ENCODE assay signal across 8 cellular contexts in genomic region chr1:42456010-42456753, GRCh38. TPM values are rescaled to one million over a fixed set of nuclear protein-coding genes. Genes with fewer than 3 reads are reported as not detected.
DNase-seq lines count a peak whose midpoint lies in the region; ATAC-seq and TF ChIP-seq lines count a peak whose summit lies in the region.

PPCS (plus strand) TSS chr1:42456543; CDS start chr1:42456566, 23 bp downstream.
A gene with protein sequence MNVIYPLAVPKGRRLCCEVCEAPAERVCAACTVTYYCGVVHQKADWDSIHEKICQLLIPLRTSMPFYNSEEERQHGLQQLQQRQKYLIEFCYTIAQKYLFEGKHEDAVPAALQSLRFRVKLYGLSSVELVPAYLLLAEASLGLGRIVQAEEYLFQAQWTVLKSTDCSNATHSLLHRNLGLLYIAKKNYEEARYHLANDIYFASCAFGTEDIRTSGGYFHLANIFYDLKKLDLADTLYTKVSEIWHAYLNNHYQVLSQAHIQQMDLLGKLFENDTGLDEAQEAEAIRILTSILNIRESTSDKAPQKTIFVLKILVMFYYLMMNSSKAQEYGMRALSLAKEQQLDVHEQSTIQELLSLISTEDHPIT (minus strand): TSS chr1:42456022. CDS start chr1:42455997, 25 bp downstream.

- H3K27me3 ChIP-seq in DND-41 (ENCODE audit: insufficient read depth, low read length, poor library complexity) (no peaks in the 10 kb centered on the region), Peyer's patch (no peaks in the 10 kb centered on the region)

- peak within 1 kb of the TSS; percentile 95 for H3K27ac Mint-ChIP-seq in activated T-helper 17 cell treated with anti-CD3 and anti-CD28 coated beads, Interleukin-2, amount 50 U/mL, for 72 hours
- peak within 1 kb of the TSS; percentile 94 to 98 (median 97) for H3K27ac Mint-ChIP-seq in nephron

- no peaks in the 10 kb centered on the region for H4K20me1 ChIP-seq in DND-41 (ENCODE audit: insufficient read depth, low read length)

- H3K4me3 Mint-ChIP-seq in activated T-helper 17 cell treated with anti-CD3 and anti-CD28 coated beads, Interleukin-2, amount 50 U/mL, for 72 hours, result peak within 1 kb of the TSS; percentile 88
- peak within 1 kb of the TSS; percentile 94 to 97 (median 95) for H3K4me3 Mint-ChIP-seq in nephron

- no peak for TF ChIP-seq CTCF in DND-41 (IDR thresholded peaks at IDR 0.05; ENCODE audit: borderline replicate concordance, extremely low read depth, low read length, poor library complexity, severe bottlenecking)
- peak in 5 of 6 experiments; percentile 11 to 61 (median 52) for TF ChIP-seq CTCF in Peyer's patch (IDR thresholded peaks at IDR 0.05)
- TF ChIP-seq CTCF in fibroblast of pulmonary artery (IDR thresholded peaks at IDR 0.05; ENCODE audit: low read length, missing control alignments), result no peak
- peak in 1 of 3 experiments; percentile 8 for TF ChIP-seq CTCF in nephron (IDR thresholded peaks at IDR 0.05; ENCODE audit: unreplicated experiment in 3 of 3)

- TF ChIP-seq POLR2A in Peyer's patch (IDR thresholded peaks at IDR 0.05), result peak; percentile 56 to 81

- H3K36me3 ChIP-seq in DND-41 (ENCODE audit: insufficient read depth, low read length), result peaks cover 23% of the 10 kb centered on the region
- peaks cover 0 to 28% (median 0%) of the 10 kb centered on the region in 3 donors for H3K36me3 ChIP-seq in Peyer's patch

- in situ Hi-C loops in KBM-7 (cut with MboI; ENCODE audit: low pct_unique_long_range_greater_than_20kb, low sequenced_read_pairs), result no loop called here

- no peaks in the 10 kb centered on the region for H3K9me3 Mint-ChIP-seq in activated T-helper 17 cell treated with anti-CD3 and anti-CD28 coated beads, Interleukin-2, amount 50 U/mL, for 72 hours
- no peaks in the 10 kb centered on the region for H3K9me3 Mint-ChIP-seq in nephron

- no peaks in the 10 kb centered on the region for H3K27me3 Mint-ChIP-seq in activated T-helper 17 cell treated with anti-CD3 and anti-CD28 coated beads, Interleukin-2, amount 50 U/mL, for 72 hours
- no peaks in the 10 kb centered on the region for H3K27me3 Mint-ChIP-seq in nephron (ENCODE audit: low read depth)

- H3K4me3 ChIP-seq in DND-41 (ENCODE audit: low read depth in 1 of 2, low read length in 2 of 2), result peak within 1 kb of the TSS; percentile 67 to 91
- H3K4me3 ChIP-seq in Peyer's patch, result peak within 1 kb of the TSS; percentile 85 to 98 (median 95)
- H3K4me3 ChIP-seq in fibroblast of pulmonary artery (replicated peaks; ENCODE audit: low read depth, low read length), result peak within 1 kb of the TSS; percentile 84

- H3K9me3 ChIP-seq in DND-41 (ENCODE audit: insufficient read depth, low read length, severe bottlenecking) (no peaks in the 10 kb centered on the region), Peyer's patch (no peaks in the 10 kb centered on the region)

- H3K4me2 ChIP-seq in DND-41 (ENCODE audit: insufficient read depth, low read length), result peak within 1 kb of the TSS; percentile 81

- ATAC-seq in DND-41 (ENCODE audit: insufficient read depth, low read depth) (peak; percentile 90), GM21717 (IDR thresholded peaks at IDR 0.05; ENCODE audit: unreplicated experiment) (peak; percentile 81)
- ATAC-seq in activated T-helper 17 cell treated with anti-CD3 and anti-CD28 coated beads, Interleukin-2, amount 50 U/mL, for 72 hours (replicated peaks), result peak; percentile 91
- peak; percentile 93 for ATAC-seq in stimulated activated naive CD8-positive, alpha-beta T cell treated with anti-CD3 and anti-CD28 coated beads, Interleukin-15, Interleukin-2, amounts not matched to agents 100 U/mL and 50 U/mL, for 24 hours

- peak; percentile 86 for DNase-seq in DND-41
- peak; percentile 90 for DNase-seq in KBM-7
- peak; percentile 91 to 96 (median 92) for DNase-seq in Peyer's patch
- peak; percentile 90 for DNase-seq in fibroblast of pulmonary artery (ENCODE audit: low read depth)
- DNase-seq in stimulated activated naive CD8-positive, alpha-beta T cell treated with anti-CD3 and anti-CD28 coated beads, Interleukin-15, Interleukin-2, amounts not matched to agents 100 U/mL and 50 U/mL, for 24 hours, result peak; percentile 94

- H3K4me1 ChIP-seq in DND-41 (ENCODE audit: insufficient read depth, low read length) (peaks cover 38% of the 10 kb centered on the region), Peyer's patch (peaks cover 0 to 22% (median 3%) of the 10 kb centered on the region in 4 donors)

- H2AFZ ChIP-seq in DND-41 (ENCODE audit: low read depth, low read length), result peak within 1 kb of the TSS; percentile 99

- H3K79me2 ChIP-seq in DND-41 (ENCODE audit: insufficient read depth, low read length), result peaks cover 15% of the 10 kb centered on the region

- peak within 1 kb of the TSS; percentile 93 for H3K27ac ChIP-seq in DND-41 (ENCODE audit: low read length)
- peak within 1 kb of the TSS; percentile 87 to 98 (median 96) for H3K27ac ChIP-seq in Peyer's patch

- H3K9ac ChIP-seq in DND-41 (ENCODE audit: low read depth, low read length), result peak within 1 kb of the TSS; percentile 92

- peaks cover 14% of the 10 kb centered on the region for H3K4me1 Mint-ChIP-seq in activated T-helper 17 cell treated with anti-CD3 and anti-CD28 coated beads, Interleukin-2, amount 50 U/mL, for 72 hours
- H3K4me1 Mint-ChIP-seq in nephron, result peaks cover 21% of the 10 kb centered on the region

- H3K36me3 Mint-ChIP-seq in activated T-helper 17 cell treated with anti-CD3 and anti-CD28 coated beads, Interleukin-2, amount 50 U/mL, for 72 hours (ENCODE audit: low read depth), result peaks cover 54% of the 10 kb centered on the region
- peaks cover 22% of the 10 kb centered on the region for H3K36me3 Mint-ChIP-seq in nephron (ENCODE audit: low read depth)

RNA-seq across cellular contexts. Expression of gene PPCS, which starts in this region (rescaled TPM):
- 100 to 1,000 TPM in 1 of 4 donors, 10 to 100 TPM in 3; 73.3 to 118 (median 78.0) TPM for total RNA-seq in Peyer's patch
- 10 to 100 TPM; 34.9 to 40.9 TPM for total RNA-seq in activated T-helper 17 cell treated with anti-CD3 and anti-CD28 coated beads, Interleukin-2, amount 50 U/mL, for 72 hours

RNA-seq across cellular contexts. Expression of the second gene that starts in this region (rescaled TPM):
- 1 to 10 TPM in 2 of 4 donors, under 1 TPM in 1, not detected in 1; 0.54 to 3.0 (median 1.9) TPM for total RNA-seq in Peyer's patch
- total RNA-seq in activated T-helper 17 cell treated with anti-CD3 and anti-CD28 coated beads, Interleukin-2, amount 50 U/mL, for 72 hours, result under 1 TPM; 0.50 to 0.90 TPM

Comparison
In these comparisons a context has a peak if more than half of its experiments do, and no peak if none do; other contexts are left out.
1. Peak in every context shown above with its lines: DNase-seq, ATAC-seq, H3K4me3 ChIP-seq and H3K27ac ChIP-seq.
2. CTCF ChIP-seq: peak in Peyer's patch (5 of 6); none in DND-41 (single experiment) and fibroblast of pulmonary artery (single experiment).